In genomic region chr2:54671875-54672586, GRCh38 we compare ENCODE assay signal across 1 cellular context.
TF ChIP-seq lines count a peak whose summit lies in the region.

No MANE protein-coding gene starts in this region.

TF ChIP-seq in IMR-90, 13 proteins besides CTCF, POLR2A, EP300 and RAD21:
- TF ChIP-seq CHD1 (IDR thresholded peaks at IDR 0.05; ENCODE audit: low read depth, low read length) (no peak), CEBPB (IDR thresholded peaks at IDR 0.05; ENCODE audit: low read depth, low read length) (peak; percentile 29; the same call in 1 of the 2 replicates), NFE2L2 (IDR thresholded peaks at IDR 0.05; ENCODE audit: low read depth, low read length) (no peak), ELK1 (IDR thresholded peaks at IDR 0.05; ENCODE audit: borderline replicate concordance, low read depth, low read length) (no peak)
